Comparison of ENCODE assay signal across 1 cellular context in genomic region chr1:47191940-47192457, GRCh38.
TF ChIP-seq lines count a peak whose summit lies in the region.

No MANE protein-coding gene starts in this region.

TF ChIP-seq in HCT116, 20 proteins besides CTCF, POLR2A, EP300 and RAD21 (continued from another document):
- TF ChIP-seq REST (IDR thresholded peaks at IDR 0.05; ENCODE audit: low read depth) (no peak), ELF1 (IDR thresholded peaks at IDR 0.05; ENCODE audit: borderline replicate concordance, low read depth) (no peak), SRF (IDR thresholded peaks at IDR 0.05; ENCODE audit: low read depth) (no peak), POLR2AphosphoS5 (IDR thresholded peaks at IDR 0.05; ENCODE audit: low read depth, low read length) (no peak), YY1 (IDR thresholded peaks at IDR 0.05; ENCODE audit: extremely low read depth, insufficient replicate concordance, low read depth, low read length) (no peak), JUND (IDR thresholded peaks at IDR 0.05) (no peak), CEBPB (IDR thresholded peaks at IDR 0.05; ENCODE audit: low read depth) (no peak)
